ENCODE assay signal across 15 cellular contexts in genomic region chr15:45136378-45136764, GRCh38. TPM values are rescaled to one million over a fixed set of nuclear protein-coding genes. Genes with fewer than 3 reads are reported as not detected.
DNase-seq lines count a peak whose midpoint lies in the region; ATAC-seq lines count a peak whose summit lies in the region.
"Had no signal": no experiment of that assay in that cellular context is flagged by ENCODE, and none has a peak within 500 bp of the region (broad histone marks: within the 10 kb centered on the region; RNA-seq: fewer than 3 reads in every experiment).

No MANE protein-coding gene starts in this region.

- H3K4me3 ChIP-seq in iPS-15b (ENCODE audit: low read depth, low read length), result peak overlapping the region; percentile 39
- H3K4me3 ChIP-seq: thoracic aorta had no signal

- CTCF ChIA-PET in T-cell (lab: Charles Lee), result interaction anchor here in 1 of 2 donors (0.6 kb wide), 1 partner anchor 64 kb away, joined by 3 read pairs; no protein-coding TSS in a partner anchor

- POLR2A ChIA-PET in T-cell (lab: Charles Lee), result no interaction called here

- H3K4me3 Mint-ChIP-seq in stimulated activated naive CD8-positive, alpha-beta T cell treated with anti-CD3 and anti-CD28 coated beads, Interleukin-15, amount 100 ng/mL, for 72 hours, result peak overlapping the region; percentile 67 to 75
- peak overlapping the region; percentile 56 to 65 (median 60) for H3K4me3 Mint-ChIP-seq in T-cell
- H3K4me3 Mint-ChIP-seq: activated CD8-positive, alpha-beta memory T cell treated with anti-CD3 and anti-CD28 coated beads, Interleukin-2, amount 10 ng/mL, durations not matched to agents 7 days and 5 days had no signal

- H3K9me3 ChIP-seq in iPS-15b (ENCODE audit: control insufficient read depth, insufficient read depth, low read length), result no peaks in the 10 kb centered on the region
- H3K9me3 ChIP-seq: thoracic aorta had no signal

- H3K27me3 ChIP-seq in iPS-15b (ENCODE audit: control insufficient read depth, insufficient read depth, low read length), result peaks cover 52% of the 10 kb centered on the region

- no peak overlapping the region for H3K9ac ChIP-seq in iPS-15b (ENCODE audit: low read depth, low read length)
- H3K9ac ChIP-seq: parathyroid adenoma had no signal

- no peaks in the 10 kb centered on the region for H3K4me1 ChIP-seq in iPS-15b (ENCODE audit: control insufficient read depth, insufficient read depth, low read length)
- H3K4me1 ChIP-seq: parathyroid adenoma had no signal

- H3K36me3 ChIP-seq in iPS-15b (ENCODE audit: control insufficient read depth, insufficient read depth, low read length), result no peaks in the 10 kb centered on the region
- H3K36me3 ChIP-seq: thoracic aorta had no signal

- H3K27ac ChIP-seq in caudate nucleus (ENCODE audit: low read depth, low read length), result no peak overlapping the region
- H3K27ac ChIP-seq: parathyroid adenoma, thoracic aorta had no signal

- no peaks in the 10 kb centered on the region for H3K36me3 Mint-ChIP-seq in T-cell
- H3K36me3 Mint-ChIP-seq: activated CD8-positive, alpha-beta memory T cell treated with anti-CD3 and anti-CD28 coated beads, Interleukin-2, amount 10 ng/mL, durations not matched to agents 7 days and 5 days had no signal

- peaks cover 49% of the 10 kb centered on the region for H3K27me3 Mint-ChIP-seq in stimulated activated naive CD8-positive, alpha-beta T cell treated with anti-CD3 and anti-CD28 coated beads, Interleukin-15, amount 100 ng/mL, for 72 hours
- H3K27me3 Mint-ChIP-seq in T-cell, result peaks cover 33 to 46% of the 10 kb centered on the region in 2 donors

- no peaks in the 10 kb centered on the region for H3K9me3 Mint-ChIP-seq in stimulated activated naive CD8-positive, alpha-beta T cell treated with anti-CD3 and anti-CD28 coated beads, Interleukin-15, amount 100 ng/mL, for 72 hours
- no peaks in the 10 kb centered on the region for H3K9me3 Mint-ChIP-seq in T-cell

- H3K27ac Mint-ChIP-seq in stimulated activated naive CD8-positive, alpha-beta T cell treated with anti-CD3 and anti-CD28 coated beads, Interleukin-15, amount 100 ng/mL, for 72 hours, result no peak overlapping the region
- H3K27ac Mint-ChIP-seq in T-cell, result no peak overlapping the region
- H3K27ac Mint-ChIP-seq: activated CD8-positive, alpha-beta memory T cell treated with anti-CD3 and anti-CD28 coated beads, Interleukin-2, amount 10 ng/mL, durations not matched to agents 7 days and 5 days had no signal

- ATAC-seq in stimulated activated naive CD8-positive, alpha-beta T cell treated with anti-CD3 and anti-CD28 coated beads, Interleukin-15, amount 100 ng/mL, for 72 hours, result peak; percentile 36
- ATAC-seq in stimulated activated naive CD8-positive, alpha-beta T cell treated with anti-CD3 and anti-CD28 coated beads, Interleukin-15, Interleukin-2, amounts not matched to agents 100 U/mL and 50 U/mL, for 24 hours, result no peak
- ATAC-seq in T-cell (replicated peaks in 1 of 4) (peak in 2 of 4 experiments; percentile 33 to 44), HG02973 (IDR thresholded peaks at IDR 0.05; ENCODE audit: unreplicated experiment) (no peak), GM18502 (IDR thresholded peaks at IDR 0.05; ENCODE audit: poor library complexity, unreplicated experiment) (no peak)
- ATAC-seq: activated CD8-positive, alpha-beta memory T cell treated with anti-CD3 and anti-CD28 coated beads, Interleukin-2, amount 10 ng/mL, durations not matched to agents 7 days and 5 days had no signal

- peaks cover 16% of the 10 kb centered on the region for H3K4me1 Mint-ChIP-seq in stimulated activated naive CD8-positive, alpha-beta T cell treated with anti-CD3 and anti-CD28 coated beads, Interleukin-15, amount 100 ng/mL, for 72 hours
- peaks cover 11 to 17% (median 17%) of the 10 kb centered on the region in 3 donors for H3K4me1 Mint-ChIP-seq in T-cell

- DNase-seq in stimulated activated naive CD8-positive, alpha-beta T cell treated with anti-CD3 and anti-CD28 coated beads, Interleukin-15, amount 100 ng/mL, for 72 hours, result no peak
- DNase-seq in stimulated activated naive CD8-positive, alpha-beta T cell treated with anti-CD3 and anti-CD28 coated beads, Interleukin-15, Interleukin-2, amounts not matched to agents 100 U/mL and 50 U/mL, for 24 hours, result no peak
- DNase-seq in T-cell, result peak in 2 of 34 experiments; percentile 22 to 26
- no peak for DNase-seq in caudate nucleus (lab: John Stamatoyannopoulos, UW)
- DNase-seq in GF-D8 (lab: John Stamatoyannopoulos, UW), result no peak
- DNase-seq: activated CD8-positive, alpha-beta memory T cell treated with anti-CD3 and anti-CD28 coated beads, Interleukin-2, amount 10 ng/mL, durations not matched to agents 7 days and 5 days; NCI-H146 had no signal

RNA-seq across cellular contexts. Expression of gene DUOX1, which starts 6.6 kb away (rescaled TPM):
- under 1 TPM in 4 of 5 donors, not detected in 1; 0.21 to 0.67 (median 0.34) TPM for total RNA-seq in T-cell
- total RNA-seq: fibroblast of lung had no signal

RNA-seq across cellular contexts. Expression of gene DUOXA1, which starts 6.7 kb away (rescaled TPM):
- 1 to 10 TPM in 2 of 5 donors, under 1 TPM in 3; 0.40 to 1.6 (median 0.91) TPM for total RNA-seq in T-cell
- total RNA-seq: activated CD8-positive, alpha-beta memory T cell treated with anti-CD3 and anti-CD28 coated beads, Interleukin-2, amount 10 ng/mL, durations not matched to agents 7 days and 5 days; fibroblast of lung had no signal

RNA-seq across cellular contexts. Expression of gene DUOXA2, which starts 22.2 kb away (rescaled TPM):
- total RNA-seq in T-cell, result not detected
- total RNA-seq: activated CD8-positive, alpha-beta memory T cell treated with anti-CD3 and anti-CD28 coated beads, Interleukin-2, amount 10 ng/mL, durations not matched to agents 7 days and 5 days; bronchial epithelial cell; fibroblast of lung; T-helper 1 cell treated with Interleukin-12 subunit alpha and Interleukin-12 subunit beta and Interleukin-4 antibody, amounts not matched to agents 30 ng/mL and 1 ng/mL, for 36 hours; thoracic aorta had no signal

RNA-seq across cellular contexts. Expression of gene DUOX2, which starts 22.4 kb away (rescaled TPM):
- under 1 TPM in 3 of 5 donors, not detected in 2; 0.10 to 0.16 (median 0.12) TPM for total RNA-seq in T-cell
- total RNA-seq: activated CD8-positive, alpha-beta memory T cell treated with anti-CD3 and anti-CD28 coated beads, Interleukin-2, amount 10 ng/mL, durations not matched to agents 7 days and 5 days; fibroblast of lung; T-helper 1 cell treated with Interleukin-12 subunit alpha and Interleukin-12 subunit beta and Interleukin-4 antibody, amounts not matched to agents 30 ng/mL and 1 ng/mL, for 36 hours had no signal

RNA-seq across cellular contexts. Expression of gene SHF, which starts 51.4 kb away (rescaled TPM):
- 1 to 10 TPM; 5.1 to 6.5 (median 5.6) TPM for total RNA-seq in T-cell
